ENCODE assay signal across 12 cellular contexts in genomic region chr20:38168791-38169589, GRCh38. TPM values are rescaled to one million over a fixed set of nuclear protein-coding genes. Genes with fewer than 3 reads are reported as not detected.
DNase-seq lines count a peak whose midpoint lies in the region; ATAC-seq, FAIRE-seq and TF ChIP-seq lines count a peak whose summit lies in the region.
"Had no signal": no experiment of that assay in that cellular context is flagged by ENCODE, and none has a peak within 500 bp of the region (broad histone marks: within the 10 kb centered on the region; RNA-seq: fewer than 3 reads in every experiment).

No MANE protein-coding gene starts in this region.

- H3K27ac Mint-ChIP-seq in T-helper 1 cell treated with Interleukin-12 subunit alpha and Interleukin-12 subunit beta and Interleukin-4 antibody, amounts not matched to agents 30 μg/mL and 1 μg/mL, for 36 hours = peak overlapping the region; percentile 41
- no peak overlapping the region for H3K27ac Mint-ChIP-seq in astrocyte (ENCODE audit: unreplicated experiment)

- no TSS peak for BruUV-seq in HepG2 (replicated peaks; lab: Mats Ljungman, UMichigan)

- TF ChIP-seq CTCF in astrocyte (IDR thresholded peaks at IDR 0.05; ENCODE audit: insufficient read depth, low read depth, low read length) (no peak), HepG2 (CRISPR knock-in tag; IDR thresholded peaks at IDR 0.05) (no peak), upper lobe of left lung (IDR thresholded peaks at IDR 0.05) (no peak)

- DNase-seq in T-helper 1 cell = no peak
- DNase-seq in astrocyte (ENCODE audit: low read depth) = no peak
- DNase-seq in HepG2 (ENCODE audit: low spot score) = peak; percentile 52
- peak in 1 of 2 donors; percentile 74 for DNase-seq in upper lobe of left lung
- DNase-seq in NAMALWA (ENCODE audit: low spot score) = no peak
- no peak for DNase-seq in NCI-H2107 (lab: John Stamatoyannopoulos, UW)
- DNase-seq: 8988T; activated CD4-positive, alpha-beta T cell treated with anti-CD3 and anti-CD28 coated beads, Interleukin-2, amount 50 U/mL, for 48 hours; hypothalamus had no signal

- ATAC-seq in HepG2 (peak; percentile 28), upper lobe of left lung (ENCODE audit: low FRiP score in 2 of 2) (peak; percentile 31 to 38), HG02885 (IDR thresholded peaks at IDR 0.05; ENCODE audit: poor library complexity, unreplicated experiment) (no peak)

- H3K4me1 ChIP-seq in astrocyte (ENCODE audit: insufficient read depth, low read length) (peaks cover 70% of the 10 kb centered on the region), HepG2 (ENCODE audit: insufficient read depth, low read length) (peaks cover 98% of the 10 kb centered on the region), upper lobe of left lung (peaks cover 28 to 50% (median 46%) of the 10 kb centered on the region in 4 donors)

- no peaks in the 10 kb centered on the region for H3K9me3 ChIP-seq in astrocyte (ENCODE audit: insufficient read depth, low read depth, low read length)
- H3K9me3 ChIP-seq in HepG2 (ENCODE audit: low read length) = no peaks in the 10 kb centered on the region
- no peaks in the 10 kb centered on the region for H3K9me3 ChIP-seq in upper lobe of left lung

- CTCF ChIA-PET in HepG2 (lab: Yijun Ruan, JAX; ENCODE audit: low intra/inter-chr PET ratio, low total read pairs) = interaction anchor here (1.0 kb wide), 1 partner anchor 54 kb away, joined by 3 read pairs; no protein-coding TSS in a partner anchor

- FAIRE-seq in astrocyte (lab: Jason Lieb, UNC) = no peak
- no peak for FAIRE-seq in HepG2 (lab: Jason Lieb, UNC)

- TF ChIP-seq POLR2A in HepG2 (IDR thresholded peaks at IDR 0.05; ENCODE audit: insufficient read depth in 1 of 2, low read depth in 2 of 2, low read length in 2 of 2) = no peak
- TF ChIP-seq POLR2A in upper lobe of left lung (IDR thresholded peaks at IDR 0.05) = no peak

- H3K79me2 ChIP-seq in astrocyte (ENCODE audit: insufficient read depth, low read length) = peaks cover 16% of the 10 kb centered on the region
- H3K79me2 ChIP-seq in HepG2 (ENCODE audit: insufficient read depth, low read length) = no peaks in the 10 kb centered on the region

- no peak overlapping the region for H3K4me3 ChIP-seq in astrocyte (ENCODE audit: insufficient read depth, low read depth, low read length)
- peak overlapping the region in 2 of 3 experiments; percentile 7 to 33; a peak in 3 of 6 replicates for H3K4me3 ChIP-seq in HepG2 (replicated peaks in 1 of 3; ENCODE audit: insufficient read depth in 1 of 3, low read depth in 2 of 3, low read length in 3 of 3)
- H3K4me3 ChIP-seq in upper lobe of left lung = no peak overlapping the region

- intact Hi-C loops in HepG2 (cut with micrococcal nuclease; ENCODE audit: unreplicated experiment) = no loop called here

- H3K27me3 Mint-ChIP-seq in T-helper 1 cell treated with Interleukin-12 subunit alpha and Interleukin-12 subunit beta and Interleukin-4 antibody, amounts not matched to agents 30 μg/mL and 1 μg/mL, for 36 hours (ENCODE audit: low read depth) = peaks cover 19% of the 10 kb centered on the region
- H3K27me3 Mint-ChIP-seq in astrocyte (ENCODE audit: low read depth, unreplicated experiment) = no peaks in the 10 kb centered on the region

- no peak overlapping the region for H2AFZ ChIP-seq in astrocyte (ENCODE audit: low read depth, low read length)
- H2AFZ ChIP-seq in HepG2 (ENCODE audit: low read length) = no peak overlapping the region

- WGBS in HepG2 (ENCODE audit: low lambda C conversion rate) = 14% methylated on average over 7 of the region's 8 CpGs
- 51 to 53% methylated on average over 8 of the region's 8 CpGs for WGBS in upper lobe of left lung, 2 donors

- peak in 1 of 2 experiments; percentile 9; a peak in 1 of 4 replicates for TF ChIP-seq EP300 in HepG2 (IDR thresholded peaks at IDR 0.05; ENCODE audit: low read depth in 2 of 2, low read length in 2 of 2)
- peak; percentile 34; the same call in 1 of the 2 replicates for TF ChIP-seq EP300 in HepG2 (CRISPR knock-in tag; IDR thresholded peaks at IDR 0.05; ENCODE audit: borderline replicate concordance)
- TF ChIP-seq EP300 in upper lobe of left lung (IDR thresholded peaks at IDR 0.05) = no peak

- no peaks in the 10 kb centered on the region for H3K36me3 ChIP-seq in astrocyte (ENCODE audit: insufficient read depth, low read length)
- no peaks in the 10 kb centered on the region for H3K36me3 ChIP-seq in HepG2 (replicated peaks in 1 of 2; ENCODE audit: control insufficient read depth in 1 of 2, insufficient read depth in 2 of 2, low read length in 2 of 2)
- H3K36me3 ChIP-seq in upper lobe of left lung = no peaks in the 10 kb centered on the region

- peak overlapping the region; percentile 76 for H3K27ac ChIP-seq in astrocyte (ENCODE audit: low read depth, low read length)
- H3K27ac ChIP-seq in HepG2 (ENCODE audit: extremely low read length, insufficient read depth, low read length) = no peak overlapping the region
- peak overlapping the region; percentile 58 to 90 (median 82) for H3K27ac ChIP-seq in upper lobe of left lung

- H3K4me3 Mint-ChIP-seq in T-helper 1 cell treated with Interleukin-12 subunit alpha and Interleukin-12 subunit beta and Interleukin-4 antibody, amounts not matched to agents 30 μg/mL and 1 μg/mL, for 36 hours = no peak overlapping the region
- no peak overlapping the region for H3K4me3 Mint-ChIP-seq in astrocyte (ENCODE audit: unreplicated experiment)
- H3K4me3 Mint-ChIP-seq: stimulated activated effector memory CD8-positive, alpha-beta T cell treated with anti-CD3 and anti-CD28 coated beads, Interleukin-12 subunit alpha, Interleukin-12 subunit beta, amount 100 ng/mL, for 72 hours had no signal

- no peak for TF ChIP-seq RAD21 in HepG2 (CRISPR knock-in tag; IDR thresholded peaks at IDR 0.05)

- H3K27me3 ChIP-seq in astrocyte (ENCODE audit: insufficient read depth, low read length) (no peaks in the 10 kb centered on the region), HepG2 (ENCODE audit: control insufficient read depth in 1 of 2, insufficient read depth in 2 of 2, low read length in 2 of 2) (no peaks in the 10 kb centered on the region), upper lobe of left lung (no peaks in the 10 kb centered on the region)

- peaks cover 30% of the 10 kb centered on the region for H3K4me1 Mint-ChIP-seq in T-helper 1 cell treated with Interleukin-12 subunit alpha and Interleukin-12 subunit beta and Interleukin-4 antibody, amounts not matched to agents 30 μg/mL and 1 μg/mL, for 36 hours (ENCODE audit: low read depth)
- H3K4me1 Mint-ChIP-seq in astrocyte (ENCODE audit: low read depth, unreplicated experiment) = peaks cover 46% of the 10 kb centered on the region

- peak overlapping the region; percentile 48 for H3K9ac ChIP-seq in astrocyte (ENCODE audit: low read length)
- no peak overlapping the region for H3K9ac ChIP-seq in HepG2 (ENCODE audit: insufficient read depth, low read depth, low read length)

- H3K4me2 ChIP-seq in astrocyte (ENCODE audit: low read length) = no peak overlapping the region
- peak overlapping the region; percentile 85 for H3K4me2 ChIP-seq in HepG2 (ENCODE audit: low read depth, low read length)

- POLR2A ChIA-PET in HepG2 (lab: Yijun Ruan, JAX) = interaction anchor here (4.4 kb wide), 1 partner anchor 25 kb away, joined by 33 read pairs; no protein-coding TSS in a partner anchor

- no peaks in the 10 kb centered on the region for H3K36me3 Mint-ChIP-seq in T-helper 1 cell treated with Interleukin-12 subunit alpha and Interleukin-12 subunit beta and Interleukin-4 antibody, amounts not matched to agents 30 μg/mL and 1 μg/mL, for 36 hours (ENCODE audit: low read depth)
- no peaks in the 10 kb centered on the region for H3K36me3 Mint-ChIP-seq in astrocyte (ENCODE audit: low read depth, unreplicated experiment)
- H3K36me3 Mint-ChIP-seq: stimulated activated effector memory CD8-positive, alpha-beta T cell treated with anti-CD3 and anti-CD28 coated beads, Interleukin-12 subunit alpha, Interleukin-12 subunit beta, amount 100 ng/mL, for 72 hours had no signal

- H3K9me3 Mint-ChIP-seq in T-helper 1 cell treated with Interleukin-12 subunit alpha and Interleukin-12 subunit beta and Interleukin-4 antibody, amounts not matched to agents 30 μg/mL and 1 μg/mL, for 36 hours = no peaks in the 10 kb centered on the region
- no peaks in the 10 kb centered on the region for H3K9me3 Mint-ChIP-seq in astrocyte (ENCODE audit: unreplicated experiment)
- H3K9me3 Mint-ChIP-seq: stimulated activated effector memory CD8-positive, alpha-beta T cell treated with anti-CD3 and anti-CD28 coated beads, Interleukin-12 subunit alpha, Interleukin-12 subunit beta, amount 100 ng/mL, for 72 hours had no signal

- in situ Hi-C loops in HepG2 (cut with HindIII; ENCODE audit: extremely low pct_ligation_motif_present, low pct_unique_long_range_greater_than_20kb) = loop anchor here (5.0 kb wide), 1 partner anchor 112 kb away; no protein-coding TSS in a partner anchor

- H4K20me1 ChIP-seq in astrocyte (ENCODE audit: insufficient read depth, low read length) = peaks cover 3% of the 10 kb centered on the region
- H4K20me1 ChIP-seq in HepG2 (ENCODE audit: insufficient read depth, low read length) = no peaks in the 10 kb centered on the region

TF ChIP-seq in HepG2, 621 proteins besides CTCF, POLR2A, EP300 and RAD21 (continues in another document):
- TF ChIP-seq RFX5 (IDR thresholded peaks at IDR 0.05; ENCODE audit: low read depth, low read length) = no peak

RNA-seq across cellular contexts. Expression of gene TGM2, which starts 3.9 kb away (rescaled TPM):
- total RNA-seq in astrocyte (48.2 and 98.9 TPM in 2 replicates), HepG2 (2016; rRNA removed; fragmentation: Illumina TruSeq; extraction: Trizol) (4.2 and 4.5 TPM in 2 replicates), upper lobe of left lung (100 to 1,000 TPM in 5 of 6 donors, 10 to 100 TPM in 1; 98.7 to 469 (median 290) TPM)
- total RNA-seq in HepG2 (2016; cell fraction: cytosol; rRNA removed; fragmentation: Illumina TruSeq; extraction: Trizol; ENCODE audit: low read depth) = 0.61 and 0.88 TPM in 2 replicates
- total RNA-seq in HepG2 (2016; cell fraction: insoluble cytoplasmic fraction; rRNA removed; fragmentation: Illumina TruSeq; extraction: Trizol) = 3.3 and 4.3 TPM in 2 replicates
- total RNA-seq in HepG2 (2016; cell fraction: membrane; rRNA removed; fragmentation: Illumina TruSeq; extraction: Trizol) = 2.1 and 2.3 TPM in 2 replicates
- 4.3 and 4.5 TPM in 2 replicates for total RNA-seq in HepG2 (2016; cell fraction: nucleus; rRNA removed; fragmentation: Illumina TruSeq; extraction: Trizol)
- 46.4 and 52.3 TPM in 2 replicates for polyA plus RNA-seq in HepG2 (2011; rRNA removed)
- polyA plus RNA-seq in HepG2 (2011; cell fraction: cytosol; rRNA removed) = 39.7 and 45.8 TPM in 2 replicates
- 48.4 and 54.8 TPM in 2 replicates for polyA plus RNA-seq in HepG2 (2011; cell fraction: nucleus; rRNA removed)
- 14.4 and 32.4 TPM in 2 replicates for polyA plus RNA-seq in HepG2 (2012)
- polyA plus RNA-seq in HepG2 (2016; cell fraction: cytosol; fragmentation: Illumina TruSeq; extraction: Trizol; ENCODE audit: low read depth) = 1.5 and 1.8 TPM in 2 replicates
- polyA plus RNA-seq in HepG2 (2016; cell fraction: insoluble cytoplasmic fraction; fragmentation: Illumina TruSeq; extraction: Trizol; ENCODE audit: low read depth) = 5.3 and 7.5 TPM in 2 replicates
- polyA plus RNA-seq in HepG2 (2016; cell fraction: membrane; fragmentation: Illumina TruSeq; extraction: Trizol; ENCODE audit: low read depth) = 2.5 TPM in 2 replicates
- polyA plus RNA-seq in HepG2 (2016; cell fraction: nucleus; fragmentation: Illumina TruSeq; extraction: Trizol; ENCODE audit: insufficient read depth, low read depth) = 7.7 and 9.8 TPM in 2 replicates
- 39.1 and 112 TPM in 2 replicates for polyA minus RNA-seq in HepG2 (2011; rRNA and poly(A)+ RNA removed; ENCODE audit: low replicate concordance)
- polyA minus RNA-seq in HepG2 (2011; cell fraction: cytosol; rRNA and poly(A)+ RNA removed) = 43.5 and 48.8 TPM in 2 replicates
- polyA minus RNA-seq in HepG2 (2011; cell fraction: nucleus; rRNA and poly(A)+ RNA removed) = 26.7 and 32.2 TPM in 2 replicates

Comparison
In these comparisons a context has a peak if more than half of its experiments do, and no peak if none do; other contexts are left out.
1. H3K4me3 ChIP-seq: peak in HepG2 (2 of 3); none in astrocyte (single experiment) and upper lobe of left lung (0 of 4).